ENCODE assay signal across 25 cellular contexts in genomic region chr2:71395471-71395870, GRCh38. TPM values are rescaled to one million over a fixed set of nuclear protein-coding genes. Genes with fewer than 3 reads are reported as not detected.
DNase-seq lines count a peak whose midpoint lies in the region; ATAC-seq, FAIRE-seq and TF ChIP-seq lines count a peak whose summit lies in the region.
"Had no signal": no experiment of that assay in that cellular context is flagged by ENCODE, and none has a peak within 500 bp of the region (broad histone marks: within the 10 kb centered on the region; RNA-seq: fewer than 3 reads in every experiment).

No MANE protein-coding gene starts in this region.

- TF ChIP-seq EP300 in HepG2 (IDR thresholded peaks at IDR 0.05; ENCODE audit: low read depth in 2 of 2, low read length in 2 of 2) (no peak), HepG2 (CRISPR knock-in tag; IDR thresholded peaks at IDR 0.05; ENCODE audit: borderline replicate concordance) (no peak)

- TF ChIP-seq CTCF in HepG2 (CRISPR knock-in tag; IDR thresholded peaks at IDR 0.05) = no peak
- no peak for TF ChIP-seq CTCF in right lobe of liver (IDR thresholded peaks at IDR 0.05)
- no peak for TF ChIP-seq CTCF in endothelial cell (IDR thresholded peaks at IDR 0.05; ENCODE audit: unreplicated experiment)
- TF ChIP-seq CTCF in vagina (IDR thresholded peaks at IDR 0.05) = no peak

- H3K4me1 ChIP-seq in HepG2 (ENCODE audit: insufficient read depth, low read length) (no peaks in the 10 kb centered on the region), right lobe of liver (no peaks in the 10 kb centered on the region), vagina (no peaks in the 10 kb centered on the region)
- H3K4me1 ChIP-seq: BLaER1 treated with 17β-estradiol and CSF1 and Interleukin-3, amounts not matched to agents 10 nM and 100 nM had no signal

- H3K27me3 Mint-ChIP-seq in endothelial cell (ENCODE audit: unreplicated experiment) = peaks cover 3% of the 10 kb centered on the region
- H3K27me3 Mint-ChIP-seq: B cell; CD4-positive, alpha-beta T cell had no signal

- in situ Hi-C loops in HepG2 (cut with HindIII; ENCODE audit: extremely low pct_ligation_motif_present, low pct_unique_long_range_greater_than_20kb) = no loop called here

- ATAC-seq in HepG2 = no peak
- ATAC-seq in right lobe of liver = no peak
- ATAC-seq: A549; CD8-positive, alpha-beta T cell; GM12878 had no signal

- CTCF ChIA-PET in HepG2 (lab: Yijun Ruan, JAX; ENCODE audit: low intra/inter-chr PET ratio, low total read pairs) = no interaction called here

- H3K9me3 ChIP-seq in HepG2 (ENCODE audit: low read length) (no peaks in the 10 kb centered on the region), right lobe of liver (no peaks in the 10 kb centered on the region), vagina (no peaks in the 10 kb centered on the region)
- H3K9me3 ChIP-seq: A549 had no signal

- WGBS in HepG2 (ENCODE audit: low lambda C conversion rate) = 88% methylated on average over 10 of the region's 10 CpGs
- WGBS in right lobe of liver (ENCODE audit: insufficient coverage, low coverage, low lambda C conversion rate, missing lambda C conversion rate) = 86% methylated on average over 6 of the region's 10 CpGs

- no peak overlapping the region for H3K4me2 ChIP-seq in HepG2 (ENCODE audit: low read depth, low read length)
- H3K4me2 ChIP-seq: A549; BLaER1 treated with 17β-estradiol and CSF1 and Interleukin-3, amounts not matched to agents 10 nM and 100 nM had no signal

- POLR2A ChIA-PET in HepG2 (lab: Yijun Ruan, JAX) = no interaction called here

- no TSS peak for BruUV-seq in HepG2 (replicated peaks; lab: Mats Ljungman, UMichigan)

- no peak overlapping the region for H3K27ac Mint-ChIP-seq in endothelial cell (ENCODE audit: unreplicated experiment)
- H3K27ac Mint-ChIP-seq: B cell; CD4-positive, alpha-beta T cell; CD8-positive, alpha-beta T cell had no signal

- H3K36me3 ChIP-seq in HepG2 (replicated peaks in 1 of 2; ENCODE audit: control insufficient read depth in 1 of 2, insufficient read depth in 2 of 2, low read length in 2 of 2) (peaks cover 23 to 82% of the 10 kb centered on the region in 2 experiments), right lobe of liver (peaks cover 0 to 60% (median 18%) of the 10 kb centered on the region in 4 donors), vagina (peaks cover 0 to 47% of the 10 kb centered on the region in 2 donors)

- intact Hi-C loops in HepG2 (cut with micrococcal nuclease; ENCODE audit: unreplicated experiment) (no loop called here), right lobe of liver (cut with DNase I) (no loop called here), vagina (cut with DNase I) (no loop called here)

- peak overlapping the region; percentile 66 for H3K4me3 Mint-ChIP-seq in endothelial cell (ENCODE audit: unreplicated experiment)
- H3K4me3 Mint-ChIP-seq: B cell; CD4-positive, alpha-beta T cell; CD8-positive, alpha-beta T cell had no signal

- no peak overlapping the region for H3K4me3 ChIP-seq in HepG2 (replicated peaks in 1 of 3; ENCODE audit: insufficient read depth in 1 of 3, low read depth in 2 of 3, low read length in 3 of 3)
- H3K4me3 ChIP-seq in right lobe of liver = no peak overlapping the region
- no peak overlapping the region for H3K4me3 ChIP-seq in vagina
- H3K4me3 ChIP-seq: A549; BLaER1 treated with 17β-estradiol and CSF1 and Interleukin-3, amounts not matched to agents 10 nM and 100 nM; GM12878 had no signal

- DNase-seq in NCI-H82 (lab: John Stamatoyannopoulos, UW) (peak; percentile 10), NCI-H82 treated with DMSO at 0.1 percent for 48 hours (lab: John Stamatoyannopoulos, UW; ENCODE audit: unreplicated experiment) (no peak), HepG2 (ENCODE audit: low spot score) (peak; percentile 13), right lobe of liver (no peak), endothelial cell (ENCODE audit: low spot score) (no peak), vagina (ENCODE audit: extremely low spot score in 2 of 2) (no peak), NCI-H146 treated with DMSO at 0.1 percent for 48 hours (lab: John Stamatoyannopoulos, UW; ENCODE audit: unreplicated experiment) (no peak)
- DNase-seq: AML-193; CD4-positive, alpha-beta T cell; CD8-positive, alpha-beta T cell; DMS 273 treated with DMSO at 0.1 percent for 48 hours; DMS153; DMS53; DMS79; DND-41; EL; GDM1 had no signal

- no peaks in the 10 kb centered on the region for H3K79me2 ChIP-seq in HepG2 (ENCODE audit: insufficient read depth, low read length)

- H3K9me3 Mint-ChIP-seq in endothelial cell (ENCODE audit: unreplicated experiment) = no peaks in the 10 kb centered on the region
- H3K9me3 Mint-ChIP-seq: CD4-positive, alpha-beta T cell; CD8-positive, alpha-beta T cell had no signal

- H3K9ac ChIP-seq in HepG2 (ENCODE audit: insufficient read depth, low read depth, low read length) = no peak overlapping the region
- H3K9ac ChIP-seq: BLaER1 treated with 17β-estradiol and CSF1 and Interleukin-3, amounts not matched to agents 10 nM and 100 nM had no signal

- no peak for FAIRE-seq in HepG2 (lab: Jason Lieb, UNC)
- FAIRE-seq: A549, GM12878, GM12892, GM18507 had no signal

- TF ChIP-seq POLR2A in HepG2 (IDR thresholded peaks at IDR 0.05; ENCODE audit: insufficient read depth in 1 of 2, low read depth in 2 of 2, low read length in 2 of 2) = no peak
- TF ChIP-seq POLR2A in right lobe of liver (IDR thresholded peaks at IDR 0.05) = no peak
- no peak for TF ChIP-seq POLR2A in vagina (IDR thresholded peaks at IDR 0.05)

- H3K27me3 ChIP-seq in HepG2 (ENCODE audit: control insufficient read depth in 1 of 2, insufficient read depth in 2 of 2, low read length in 2 of 2) = no peaks in the 10 kb centered on the region
- no peaks in the 10 kb centered on the region for H3K27me3 ChIP-seq in right lobe of liver
- no peaks in the 10 kb centered on the region for H3K27me3 ChIP-seq in vagina
- H3K27me3 ChIP-seq: BLaER1 treated with 17β-estradiol and CSF1 and Interleukin-3, amounts not matched to agents 10 nM and 100 nM had no signal

- H3K27ac ChIP-seq in HepG2 (ENCODE audit: extremely low read length, insufficient read depth, low read length) = no peak overlapping the region
- H3K27ac ChIP-seq in right lobe of liver = no peak overlapping the region
- H3K27ac ChIP-seq in vagina = no peak overlapping the region
- H3K27ac ChIP-seq: 22Rv1; A549; BLaER1 treated with 17β-estradiol and CSF1 and Interleukin-3, amounts not matched to agents 10 nM and 100 nM; C4-2B had no signal

- no peak overlapping the region for H2AFZ ChIP-seq in HepG2 (ENCODE audit: low read length)

- no peaks in the 10 kb centered on the region for H3K4me1 Mint-ChIP-seq in endothelial cell (ENCODE audit: unreplicated experiment)
- H3K4me1 Mint-ChIP-seq: B cell had no signal

- H3K36me3 Mint-ChIP-seq in endothelial cell (ENCODE audit: low read depth, unreplicated experiment) = peaks cover 54% of the 10 kb centered on the region

- TF ChIP-seq RAD21 in HepG2 (CRISPR knock-in tag; IDR thresholded peaks at IDR 0.05) = no peak

- H4K20me1 ChIP-seq in HepG2 (ENCODE audit: insufficient read depth, low read length) = no peaks in the 10 kb centered on the region

TF ChIP-seq in HepG2, 621 proteins besides CTCF, POLR2A, EP300 and RAD21:
- 0 out of 2 replicates have a peak, but pooled peaks have one; percentile 26 for TF ChIP-seq POLR2AphosphoS5 (IDR thresholded peaks at IDR 0.05; ENCODE audit: low read depth, low read length)
- no peak for TF ChIP-seq ZNF510 (CRISPR knock-in tag; IDR thresholded peaks at IDR 0.05; ENCODE audit: low read depth)

RNA-seq across cellular contexts. Expression of gene DYSF, which starts 57.9 kb away (rescaled TPM):
- 0.15 and 0.17 TPM in 2 replicates for total RNA-seq in HepG2 (2016; rRNA removed; fragmentation: Illumina TruSeq; extraction: Trizol)
- 0.09 TPM in 1 of 2 replicates, not detected in the other for total RNA-seq in HepG2 (2016; cell fraction: cytosol; rRNA removed; fragmentation: Illumina TruSeq; extraction: Trizol; ENCODE audit: low read depth)
- 0.21 and 0.22 TPM in 2 replicates for total RNA-seq in HepG2 (2016; cell fraction: insoluble cytoplasmic fraction; rRNA removed; fragmentation: Illumina TruSeq; extraction: Trizol)
- total RNA-seq in HepG2 (2016; cell fraction: membrane; rRNA removed; fragmentation: Illumina TruSeq; extraction: Trizol) = 0.24 and 0.46 TPM in 2 replicates
- total RNA-seq in HepG2 (2016; cell fraction: nucleus; rRNA removed; fragmentation: Illumina TruSeq; extraction: Trizol) = 0.09 and 0.78 TPM in 2 replicates
- polyA plus RNA-seq in HepG2 (2011; rRNA removed) = 2.4 and 4.5 TPM in 2 replicates
- polyA plus RNA-seq in HepG2 (2011; cell fraction: cytosol; rRNA removed) = 1.8 and 2.1 TPM in 2 replicates
- 4.5 and 8.3 TPM in 2 replicates for polyA plus RNA-seq in HepG2 (2011; cell fraction: nucleus; rRNA removed)
- polyA plus RNA-seq in HepG2 (2012) = 6.7 and 10.7 TPM in 2 replicates
- 0.02 and 0.16 TPM in 2 replicates for polyA plus RNA-seq in HepG2 (2016; cell fraction: cytosol; fragmentation: Illumina TruSeq; extraction: Trizol; ENCODE audit: low read depth)
- 0.29 and 0.50 TPM in 2 replicates for polyA plus RNA-seq in HepG2 (2016; cell fraction: insoluble cytoplasmic fraction; fragmentation: Illumina TruSeq; extraction: Trizol; ENCODE audit: low read depth)
- 0.08 and 0.21 TPM in 2 replicates for polyA plus RNA-seq in HepG2 (2016; cell fraction: membrane; fragmentation: Illumina TruSeq; extraction: Trizol; ENCODE audit: low read depth)
- 0.85 and 1.3 TPM in 2 replicates for polyA plus RNA-seq in HepG2 (2016; cell fraction: nucleus; fragmentation: Illumina TruSeq; extraction: Trizol; ENCODE audit: insufficient read depth, low read depth)
- polyA minus RNA-seq in HepG2 (2011; rRNA and poly(A)+ RNA removed; ENCODE audit: low replicate concordance) = 1.7 and 9.6 TPM in 2 replicates
- polyA minus RNA-seq in HepG2 (2011; cell fraction: cytosol; rRNA and poly(A)+ RNA removed) = 2.0 and 5.3 TPM in 2 replicates
- polyA minus RNA-seq in HepG2 (2011; cell fraction: nucleus; rRNA and poly(A)+ RNA removed) = 5.9 and 8.8 TPM in 2 replicates
- 10 to 100 TPM; 21.8 to 55.0 (median 32.9) TPM for total RNA-seq in right lobe of liver
- 566 TPM for total RNA-seq in endothelial cell (ENCODE audit: unreplicated experiment)
- total RNA-seq in vagina = 10.1 TPM

Comparison
In these comparisons a context has a peak if more than half of its experiments do, and no peak if none do; other contexts are left out.
1. DNase-seq: peak in NCI-H82 (single experiment) and HepG2 (single experiment); none in NCI-H82 treated with DMSO at 0.1 percent for 48 hours (single experiment), right lobe of liver (0 of 3), endothelial cell (single experiment), vagina (0 of 2) and NCI-H146 treated with DMSO at 0.1 percent for 48 hours (single experiment).
2. RNA of gene DYSF, which starts 57.9 kb away (total RNA-seq): 566 TPM in endothelial cell (single experiment); 21.8 to 55.0 TPM in right lobe of liver, 10.1 TPM in vagina (single experiment) and 0.09 to 0.78 TPM in HepG2; every median in the first group is over 10 times any median in the second.